Comparison of ENCODE assay signal across 1 cellular context in genomic region chr19:45049073-45049736, GRCh38.
TF ChIP-seq lines count a peak whose summit lies in the region.

No MANE protein-coding gene starts in this region.

TF ChIP-seq in H1, 55 proteins besides CTCF, POLR2A, EP300 and RAD21:
- TF ChIP-seq GABPA (IDR thresholded peaks at IDR 0.05; ENCODE audit: borderline replicate concordance, insufficient read depth, low read length) (no peak), ASH2L (IDR thresholded peaks at IDR 0.05; ENCODE audit: low read length) (no peak), PHF8 (conservative IDR thresholded peaks at IDR 0.05; ENCODE audit: low read depth, low read length) (no peak), NRF1 (IDR thresholded peaks at IDR 0.05; ENCODE audit: low read depth, low read length) (no peak)
